ENCODE assay signal across 21 cellular contexts in genomic region chr5:169893010-169893409, GRCh38.
A peak's percentile ranks its signal among the peaks of the same experiment; 100 is the strongest.
DNase-seq lines count a peak whose midpoint lies in the region; ATAC-seq, FAIRE-seq and TF ChIP-seq lines count a peak whose summit lies in the region.
"Had no signal": no experiment of that assay in that cellular context is flagged by ENCODE, and none has a peak within 500 bp of the region (broad histone marks: within the 10 kb centered on the region; RNA-seq: fewer than 3 reads in every experiment).

No MANE protein-coding gene starts in this region.

- no peaks in the 10 kb centered on the region for H4K20me1 ChIP-seq in DOHH2 (ENCODE audit: control insufficient read depth, insufficient read depth, low read depth, low read length)
- no peaks in the 10 kb centered on the region for H4K20me1 ChIP-seq in PC-9 (ENCODE audit: insufficient read depth)

- FAIRE-seq in pancreas (lab: Jason Lieb, UNC) = no peak

- H3K4me3 Mint-ChIP-seq in HFFc6 (peak overlapping the region; percentile 0; the same call in 1 of the 2 replicates), immature natural killer cell (no peak overlapping the region)
- H3K4me3 Mint-ChIP-seq in activated CD8-positive, alpha-beta memory T cell treated with anti-CD3 and anti-CD28 coated beads, Interleukin-2, amount 10 ng/mL, durations not matched to agents 7 days and 5 days = no peak overlapping the region
- H3K4me3 Mint-ChIP-seq: CD4-positive, alpha-beta T cell; naive thymus-derived CD8-positive, alpha-beta T cell had no signal

- H3K27me3 Mint-ChIP-seq in HFFc6 (ENCODE audit: insufficient read depth) (no peaks in the 10 kb centered on the region), immature natural killer cell (ENCODE audit: low read depth in 3 of 3) (peaks cover under 1 to 4% (median 2%) of the 10 kb centered on the region in 3 donors)
- H3K27me3 Mint-ChIP-seq in activated CD8-positive, alpha-beta memory T cell treated with anti-CD3 and anti-CD28 coated beads, Interleukin-2, amount 10 ng/mL, durations not matched to agents 7 days and 5 days = no peaks in the 10 kb centered on the region
- H3K27me3 Mint-ChIP-seq: CD4-positive, alpha-beta T cell; naive thymus-derived CD8-positive, alpha-beta T cell had no signal

- POLR2A ChIA-PET in PC-9 (lab: Charles Lee; ENCODE audit: unreplicated experiment) = no interaction called here

- H3K9me3 Mint-ChIP-seq in HFFc6 = no peaks in the 10 kb centered on the region
- H3K9me3 Mint-ChIP-seq in immature natural killer cell = no peaks in the 10 kb centered on the region
- H3K9me3 Mint-ChIP-seq in activated CD8-positive, alpha-beta memory T cell treated with anti-CD3 and anti-CD28 coated beads, Interleukin-2, amount 10 ng/mL, durations not matched to agents 7 days and 5 days (ENCODE audit: low read depth) = no peaks in the 10 kb centered on the region
- H3K9me3 Mint-ChIP-seq: CD4-positive, alpha-beta T cell; naive thymus-derived CD8-positive, alpha-beta T cell had no signal

- H3K27me3 ChIP-seq in DOHH2 (ENCODE audit: control insufficient read depth, low read length) (no peaks in the 10 kb centered on the region), PC-9 (ENCODE audit: insufficient read depth, low read depth) (no peaks in the 10 kb centered on the region), pancreas (no peaks in the 10 kb centered on the region)
- H3K27me3 ChIP-seq: cardiac muscle cell had no signal

- no peaks in the 10 kb centered on the region for H3K9me3 ChIP-seq in DOHH2 (ENCODE audit: control insufficient read depth, insufficient read depth, low read length)
- no peaks in the 10 kb centered on the region for H3K9me3 ChIP-seq in PC-9 (ENCODE audit: insufficient read depth, low read depth)
- no peaks in the 10 kb centered on the region for H3K9me3 ChIP-seq in pancreas
- H3K9me3 ChIP-seq: heart right ventricle had no signal

- no peak for ATAC-seq in activated CD8-positive, alpha-beta memory T cell treated with anti-CD3 and anti-CD28 coated beads, Interleukin-2, amount 10 ng/mL, durations not matched to agents 7 days and 5 days
- ATAC-seq in pancreas (no peak), HG02885 (IDR thresholded peaks at IDR 0.05; ENCODE audit: poor library complexity, unreplicated experiment) (no peak), HG02571 (IDR thresholded peaks at IDR 0.05; ENCODE audit: unreplicated experiment) (no peak)
- ATAC-seq: naive thymus-derived CD8-positive, alpha-beta T cell; sciatic nerve had no signal

- peak overlapping the region; percentile 27 for H3K4me3 ChIP-seq in DOHH2 (ENCODE audit: low read length)
- H3K4me3 ChIP-seq in PC-9 = no peak overlapping the region
- no peak overlapping the region for H3K4me3 ChIP-seq in pancreas
- H3K4me3 ChIP-seq: cardiac muscle cell, heart right ventricle had no signal

- H3K4me1 ChIP-seq in DOHH2 (ENCODE audit: control insufficient read depth, low read length) (peaks cover 27% of the 10 kb centered on the region), PC-9 (replicated peaks; ENCODE audit: insufficient read depth) (peaks cover 14% of the 10 kb centered on the region), pancreas (no peaks in the 10 kb centered on the region)
- H3K4me1 ChIP-seq: parathyroid adenoma had no signal

- H3K79me2 ChIP-seq in DOHH2 (ENCODE audit: control insufficient read depth, low read length) (no peaks in the 10 kb centered on the region), PC-9 (ENCODE audit: low read depth) (no peaks in the 10 kb centered on the region)
- H3K79me2 ChIP-seq: parathyroid adenoma had no signal

- peaks cover 12% of the 10 kb centered on the region; the same call in 1 of the 2 replicates for H3K36me3 ChIP-seq in DOHH2 (ENCODE audit: control insufficient read depth, low read length)
- H3K36me3 ChIP-seq in PC-9 (ENCODE audit: low read depth) = no peaks in the 10 kb centered on the region
- no peaks in the 10 kb centered on the region for H3K36me3 ChIP-seq in pancreas
- H3K36me3 ChIP-seq: cardiac muscle cell, heart right ventricle had no signal

- intact Hi-C loops in PC-9 (cut with micrococcal nuclease; ENCODE audit: unreplicated experiment) (no loop called here), pancreas (cut with DNase I) (no loop called here)

- no peaks in the 10 kb centered on the region for H3K9me2 ChIP-seq in DOHH2 (replicated peaks; ENCODE audit: control insufficient read depth, low read length)
- no peaks in the 10 kb centered on the region for H3K9me2 ChIP-seq in PC-9 (ENCODE audit: insufficient read depth)

- TF ChIP-seq CTCF in DOHH2 (IDR thresholded peaks at IDR 0.05; ENCODE audit: low read depth, low read length, poor library complexity, severe bottlenecking) (no peak), HFFc6 (IDR thresholded peaks at IDR 0.05) (no peak), PC-9 (conservative IDR thresholded peaks at IDR 0.05) (no peak), pancreas (IDR thresholded peaks at IDR 0.05) (no peak)

- H3K27ac ChIP-seq in DOHH2 (ENCODE audit: low read depth, low read length) (peak overlapping the region; percentile 21), PC-9 (no peak overlapping the region), pancreas (no peak overlapping the region)
- H3K27ac ChIP-seq: cardiac muscle cell, heart right ventricle, parathyroid adenoma had no signal

- H3K27ac Mint-ChIP-seq in HFFc6 (peak overlapping the region; percentile 36), immature natural killer cell (peak overlapping the region; percentile 1 to 61 (median 28))
- H3K27ac Mint-ChIP-seq in activated CD8-positive, alpha-beta memory T cell treated with anti-CD3 and anti-CD28 coated beads, Interleukin-2, amount 10 ng/mL, durations not matched to agents 7 days and 5 days = no peak overlapping the region
- H3K27ac Mint-ChIP-seq: CD4-positive, alpha-beta T cell had no signal

- CTCF ChIA-PET in PC-9 (lab: Charles Lee) = no interaction called here
- CTCF ChIA-PET in activated CD8-positive, alpha-beta memory T cell treated with anti-CD3 and anti-CD28 coated beads, Interleukin-2, amount 10 ng/mL, durations not matched to agents 7 days and 5 days (lab: Charles Lee) = interaction anchor here (1.2 kb wide), 1 partner anchor 56 kb away, joined by 3 read pairs; no protein-coding TSS in a partner anchor

- no peak overlapping the region for H2AFZ ChIP-seq in PC-9
- H2AFZ ChIP-seq: parathyroid adenoma had no signal

- BruUV-seq in PC-9 (replicated peaks; lab: Mats Ljungman, UMichigan) = no TSS peak

- H3F3A ChIP-seq in DOHH2 (ENCODE audit: control insufficient read depth, insufficient read depth) (no peaks in the 10 kb centered on the region), PC-9 (ENCODE audit: insufficient read depth, low read depth) (no peaks in the 10 kb centered on the region; the same call in 1 of the 2 replicates)

- DNase-seq in HFFc6 (peak; percentile 35), PC-9 (peak in 1 of 2 experiments; percentile 40), immature natural killer cell (no peak), pancreas (no peak)
- DNase-seq in activated CD8-positive, alpha-beta memory T cell treated with anti-CD3 and anti-CD28 coated beads, Interleukin-2, amount 10 ng/mL, durations not matched to agents 7 days and 5 days = no peak
- DNase-seq: activated naive CD4-positive, alpha-beta T cell treated with anti-CD3 and anti-CD28 coated beads, Interleukin-2, amount 50 U/mL, for 16 hours; activated T-cell treated with anti-CD3 and anti-CD28 coated beads, Interleukin-2, amount 50 U/mL, for 48 hours; CD4-positive, alpha-beta T cell; GDM1; heart right ventricle; KBM-7; naive thymus-derived CD8-positive, alpha-beta T cell; NCI-H1105 treated with DMSO at 0.1 percent for 48 hours; NCI-H2081; NCI-H510A had no signal

- H3K4me2 ChIP-seq in DOHH2 (ENCODE audit: low read length) = peak overlapping the region; percentile 44
- H3K4me2 ChIP-seq in PC-9 = peak overlapping the region; percentile 37

- H3K36me3 Mint-ChIP-seq in HFFc6 (ENCODE audit: low read depth) (peaks cover 16% of the 10 kb centered on the region), immature natural killer cell (peaks cover 0 to 5% (median 0%) of the 10 kb centered on the region in 3 donors)
- H3K36me3 Mint-ChIP-seq in activated CD8-positive, alpha-beta memory T cell treated with anti-CD3 and anti-CD28 coated beads, Interleukin-2, amount 10 ng/mL, durations not matched to agents 7 days and 5 days = peaks cover 12% of the 10 kb centered on the region

- H3K4me1 Mint-ChIP-seq in HFFc6 (ENCODE audit: low read depth) (peaks cover 47% of the 10 kb centered on the region), immature natural killer cell (peaks cover 8 to 48% of the 10 kb centered on the region in 2 donors)
- H3K4me1 Mint-ChIP-seq in activated CD8-positive, alpha-beta memory T cell treated with anti-CD3 and anti-CD28 coated beads, Interleukin-2, amount 10 ng/mL, durations not matched to agents 7 days and 5 days = no peaks in the 10 kb centered on the region
